29 cellular contexts compared by ENCODE assay signal in the genomic region with DNA sequence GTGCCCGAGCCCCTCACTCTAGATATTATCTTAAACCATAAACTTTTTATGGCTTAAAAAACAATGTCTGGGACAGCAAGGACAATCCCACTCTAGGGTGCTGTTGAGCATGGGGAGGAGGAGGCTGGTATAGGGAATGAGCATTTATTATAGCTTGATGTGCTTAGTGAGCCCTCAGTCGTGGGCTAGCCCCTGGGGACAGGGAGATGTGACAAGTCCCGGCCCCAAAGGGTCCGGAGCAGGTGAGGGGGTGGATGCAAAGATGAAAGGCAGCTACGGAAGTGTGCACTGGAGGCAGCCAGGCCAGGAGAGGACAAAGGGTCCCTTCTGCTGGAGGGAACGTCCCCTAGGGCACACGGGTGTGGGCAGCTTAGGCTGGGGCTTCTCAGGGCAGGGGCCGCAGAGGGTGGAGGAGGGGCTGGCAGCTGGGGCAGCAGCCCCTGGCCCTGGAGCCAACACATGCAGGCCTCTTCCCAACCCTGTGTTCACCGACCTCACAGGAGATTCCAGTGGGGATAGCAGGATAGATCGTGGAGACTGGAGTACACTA.
"Had no signal": no experiment of that assay in that cellular context is flagged by ENCODE, and none has a peak within 500 bp of the region (broad histone marks: within the 10 kb centered on the region; RNA-seq: fewer than 3 reads in every experiment).

No MANE protein-coding gene starts in this region.

- H3K4me3 ChIP-seq: K562 had no signal

- H3K27ac Mint-ChIP-seq: activated B cell treated with CpG ODN at 0.5 μM for 24 hours; activated CD4-positive, alpha-beta memory T cell treated with anti-CD3 and anti-CD28 coated beads for 36 hours; activated naive CD4-positive, alpha-beta T cell treated with anti-CD3 and anti-CD28 coated beads for 36 hours; activated naive CD4-positive, alpha-beta T cell treated with anti-CD3 and anti-CD28 coated beads, Interleukin-2, amount 50 U/mL, for 72 hours; activated T-cell treated with anti-CD3 and anti-CD28 coated beads, Interleukin-2, amount 50 U/mL, for 72 hours; activated T-helper 17 cell treated with anti-CD3 and anti-CD28 coated beads, Interleukin-2, amount 50 U/mL, for 72 hours; brain had no signal

- ATAC-seq: activated naive CD4-positive, alpha-beta T cell treated with anti-CD3 and anti-CD28 coated beads, Interleukin-2, amount 50 U/mL, for 72 hours; activated T-cell treated with anti-CD3 and anti-CD28 coated beads, Interleukin-2, amount 50 U/mL, for 72 hours; activated T-helper 17 cell treated with anti-CD3 and anti-CD28 coated beads, Interleukin-2, amount 50 U/mL, for 72 hours; K562 had no signal

- H3K27ac ChIP-seq: VCaP had no signal

- H3K4me3 Mint-ChIP-seq: activated B cell treated with CpG ODN at 0.5 μM for 24 hours; activated CD4-positive, alpha-beta memory T cell treated with anti-CD3 and anti-CD28 coated beads for 36 hours; activated naive CD4-positive, alpha-beta T cell treated with anti-CD3 and anti-CD28 coated beads for 36 hours; activated T-cell treated with anti-CD3 and anti-CD28 coated beads, Interleukin-2, amount 50 U/mL, for 72 hours; activated T-helper 17 cell treated with anti-CD3 and anti-CD28 coated beads, Interleukin-2, amount 50 U/mL, for 72 hours; brain had no signal

- H3K36me3 Mint-ChIP-seq: activated CD4-positive, alpha-beta memory T cell treated with anti-CD3 and anti-CD28 coated beads for 36 hours; brain had no signal

- H3K4me1 Mint-ChIP-seq: activated B cell treated with CpG ODN at 0.5 μM for 24 hours; activated T-helper 17 cell treated with anti-CD3 and anti-CD28 coated beads, Interleukin-2, amount 50 U/mL, for 72 hours had no signal

- DNase-seq: activated B cell treated with CpG ODN at 0.5 μM for 24 hours; activated CD4-positive, alpha-beta memory T cell treated with anti-CD3 and anti-CD28 coated beads for 36 hours; activated CD4-positive, alpha-beta T cell treated with anti-CD3 and anti-CD28 coated beads for 4 hours; activated CD4-positive, alpha-beta T cell treated with anti-CD3 and anti-CD28 coated beads, Interleukin-2, amount 50 U/mL, for 1 hour; activated CD4-positive, CD25-positive, alpha-beta regulatory T cell treated with anti-CD3 and anti-CD28 coated beads, Interleukin-2, amount 50 U/mL, for 72 hours; activated gamma-delta T cell treated with Interleukin-2 at 50 U/mL for 16 hours; activated naive CD4-positive, alpha-beta T cell treated with anti-CD3 and anti-CD28 coated beads for 36 hours; activated T-cell treated with anti-CD3 and anti-CD28 coated beads, Interleukin-2, amount 50 U/mL, for 1 hour; activated T-cell treated with anti-CD3 and anti-CD28 coated beads, Interleukin-2, amount 50 U/mL, for 72 hours; anterior cingulate cortex; NCI-H1092 treated with DMSO at 0.1 percent for 48 hours; NCI-H146; NCI-H2029 treated with DMSO at 0.1 percent for 48 hours; NCI-H2107; NCI-H2171; NCI-H510A; NCI-H526; NCI-H748 treated with DMSO at 0.1 percent for 48 hours; NK-92 treated with Interleukin-12 subunit alpha and Interleukin-12 subunit beta, amount 100 ng/mL, for 24 hours; Right ventricle myocardium superior; SW 1271; T-helper 1 cell; T-helper 2 cell; T-helper 9 cell had no signal
